In genomic region chr5:21687621-21688020, GRCh38 we compare ENCODE assay signal across 24 cellular contexts.
"Had no signal": no experiment of that assay in that cellular context is flagged by ENCODE, and none has a peak within 500 bp of the region (broad histone marks: within the 10 kb centered on the region; RNA-seq: fewer than 3 reads in every experiment).

No MANE protein-coding gene starts in this region.

- H3K27me3 Mint-ChIP-seq: dendritic cell treated with granulocyte-macrophage colony-stimulating factor and Interleukin-4, amounts not matched to agents 40 ng/mL and 50 ng/mL, for 4 days; effector memory CD8-positive, alpha-beta T cell had no signal

- DNase-seq: colonic mucosa; cortex of kidney; dermis blood vessel endothelial cell; dorsolateral prefrontal cortex; effector CD4-positive, alpha-beta T cell; effector CD8-positive, alpha-beta T cell; effector memory CD4-positive, alpha-beta T cell; effector memory CD8-positive, alpha-beta T cell; endodermal cell; erythroblast; esophagus squamous epithelium; foreskin fibroblast; foreskin keratinocyte; foreskin melanocyte; gastrocnemius medialis; glutamatergic neuron; heart left ventricle; heart right ventricle had no signal

- H3K27ac Mint-ChIP-seq: dendritic cell treated with granulocyte-macrophage colony-stimulating factor and Interleukin-4, amounts not matched to agents 40 ng/mL and 50 ng/mL, for 4 days; effector memory CD8-positive, alpha-beta T cell; endodermal cell had no signal

- H3K9me3 Mint-ChIP-seq: dendritic cell treated with granulocyte-macrophage colony-stimulating factor and Interleukin-4, amounts not matched to agents 40 ng/mL and 50 ng/mL, for 4 days; endodermal cell had no signal

- H3K4me3 Mint-ChIP-seq: dendritic cell treated with granulocyte-macrophage colony-stimulating factor and Interleukin-4, amounts not matched to agents 40 ng/mL and 50 ng/mL, for 4 days; effector memory CD8-positive, alpha-beta T cell; endodermal cell had no signal

- H3K4me1 Mint-ChIP-seq: endodermal cell had no signal

- H3K9me3 ChIP-seq: colonic mucosa, esophagus muscularis mucosa, esophagus squamous epithelium, gastrocnemius medialis, gastroesophageal sphincter, heart left ventricle had no signal

- H3K27me3 ChIP-seq: colonic mucosa, dorsolateral prefrontal cortex, esophagus muscularis mucosa, esophagus squamous epithelium, foreskin keratinocyte, gastrocnemius medialis, gastroesophageal sphincter, heart left ventricle, heart right ventricle had no signal

- H3K27ac ChIP-seq: colonic mucosa, coronary artery, dorsolateral prefrontal cortex, epithelial cell of prostate, esophagus muscularis mucosa, esophagus squamous epithelium, foreskin keratinocyte, gastrocnemius medialis, gastroesophageal sphincter, heart left ventricle, heart right ventricle had no signal

- H3K4me1 ChIP-seq: colonic mucosa, esophagus muscularis mucosa, esophagus squamous epithelium, gastrocnemius medialis, gastroesophageal sphincter, heart left ventricle, heart right ventricle had no signal

- ATAC-seq: effector memory CD8-positive, alpha-beta T cell; esophagus mucosa; foreskin keratinocyte; gastrocnemius medialis; gastroesophageal sphincter; heart left ventricle; heart right ventricle had no signal

- H3K4me3 ChIP-seq: colonic mucosa, coronary artery, dorsolateral prefrontal cortex, esophagus muscularis mucosa, esophagus squamous epithelium, gastrocnemius medialis, gastroesophageal sphincter, heart left ventricle, heart right ventricle had no signal

- H3K36me3 ChIP-seq: colonic mucosa, esophagus muscularis mucosa, esophagus squamous epithelium, gastrocnemius medialis, gastroesophageal sphincter, heart left ventricle, heart right ventricle had no signal
